ENCODE assay signal across 14 cellular contexts in the genomic region with DNA sequence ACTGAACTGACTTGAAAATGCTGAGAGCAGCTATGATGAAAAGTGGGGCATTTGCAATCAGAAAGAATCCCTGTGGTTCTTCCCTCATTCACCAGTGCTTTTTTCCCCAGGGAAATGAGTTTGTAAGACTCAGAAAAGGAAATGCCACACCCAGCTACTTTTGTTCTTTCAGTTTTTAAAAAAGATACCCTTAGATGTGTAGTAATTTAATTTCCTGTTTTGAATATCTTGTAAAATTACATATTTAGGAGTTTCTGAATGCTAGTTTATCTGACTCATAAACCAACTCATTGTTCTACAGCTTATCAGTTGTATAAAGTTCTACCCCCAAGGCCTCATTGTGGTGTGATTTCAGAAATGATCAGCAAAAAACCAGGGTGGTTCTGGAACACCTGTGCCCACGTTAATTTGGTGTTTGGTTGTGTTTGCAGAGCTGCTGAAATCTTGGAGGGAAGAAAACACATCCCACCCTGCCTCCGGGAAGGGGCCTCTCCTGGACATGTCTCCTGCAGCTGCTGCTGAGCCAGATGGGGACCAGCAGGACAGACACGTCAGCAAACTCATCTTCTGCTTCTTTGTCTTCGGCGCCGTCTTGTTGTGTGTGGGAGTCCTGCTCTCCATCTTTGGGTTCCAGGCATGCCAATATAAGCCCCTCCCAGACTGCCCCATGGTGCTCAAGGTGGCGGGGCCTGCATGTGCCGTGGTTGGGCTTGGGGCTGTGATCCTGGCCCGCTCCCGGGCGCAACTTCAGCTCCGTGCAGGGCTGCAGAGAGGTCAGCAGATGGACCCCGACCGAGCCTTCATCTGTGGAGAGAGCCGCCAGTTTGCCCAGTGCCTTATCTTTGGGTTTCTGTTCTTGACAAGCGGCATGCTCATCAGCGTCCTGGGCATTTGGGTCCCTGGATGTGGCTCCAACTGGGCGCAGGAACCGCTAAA. TPM values are rescaled to one million over a fixed set of nuclear protein-coding genes. Genes with fewer than 3 reads are reported as not detected.
DNase-seq lines count a peak whose midpoint lies in the region; ATAC-seq, FAIRE-seq and TF ChIP-seq lines count a peak whose summit lies in the region.
"Had no signal": no experiment of that assay in that cellular context is flagged by ENCODE, and none has a peak within 500 bp of the region (broad histone marks: within the 10 kb centered on the region; RNA-seq: fewer than 3 reads in every experiment).

No MANE protein-coding gene starts in this region.

- H3K9me3 ChIP-seq in CD8-positive, alpha-beta T cell (ENCODE audit: low read length), result no peaks in the 10 kb centered on the region
- H3K9me3 ChIP-seq in hepatocyte (ENCODE audit: low read depth), result no peaks in the 10 kb centered on the region

- peaks cover 33% of the 10 kb centered on the region for H3K4me1 Mint-ChIP-seq in CD8-positive, alpha-beta T cell (ENCODE audit: low read depth)

- no peak overlapping the region for H3K27ac Mint-ChIP-seq in CD8-positive, alpha-beta T cell
- H3K27ac Mint-ChIP-seq: activated naive CD4-positive, alpha-beta T cell treated with anti-CD3 and anti-CD28 coated beads, Interleukin-2, amount 50 U/mL, for 72 hours had no signal

- no peaks in the 10 kb centered on the region for H3K36me3 ChIP-seq in CD8-positive, alpha-beta T cell (ENCODE audit: insufficient read depth, low read length)
- H3K36me3 ChIP-seq in bronchial epithelial cell (ENCODE audit: control insufficient read depth, insufficient read depth, low read length) (no peaks in the 10 kb centered on the region), hepatocyte (replicated peaks; ENCODE audit: insufficient read depth, low read depth) (no peaks in the 10 kb centered on the region)

- H3K4me3 Mint-ChIP-seq in CD8-positive, alpha-beta T cell, result peak overlapping the region; percentile 3

- no peak overlapping the region for H3K4me3 ChIP-seq in CD8-positive, alpha-beta T cell (ENCODE audit: low read depth, low read length)
- H3K4me3 ChIP-seq in bronchial epithelial cell (ENCODE audit: low read depth, low read length) (no peak overlapping the region), hepatocyte (no peak overlapping the region)

- no peaks in the 10 kb centered on the region for H3K9me2 ChIP-seq in hepatocyte (replicated peaks; ENCODE audit: insufficient read depth)

- no peaks in the 10 kb centered on the region for H3K9me3 Mint-ChIP-seq in CD8-positive, alpha-beta T cell
- H3K9me3 Mint-ChIP-seq: activated naive CD4-positive, alpha-beta T cell treated with anti-CD3 and anti-CD28 coated beads, Interleukin-2, amount 50 U/mL, for 72 hours had no signal

- peak; percentile 21 for ATAC-seq in CD8-positive, alpha-beta T cell
- ATAC-seq in HG03460 (IDR thresholded peaks at IDR 0.05; ENCODE audit: unreplicated experiment), result no peak

- H3K27me3 Mint-ChIP-seq in CD8-positive, alpha-beta T cell (ENCODE audit: low read depth), result peaks cover 59% of the 10 kb centered on the region

- POLR2A ChIA-PET in CD8-positive, alpha-beta T cell (lab: Charles Lee), result no interaction called here

- DNase-seq in CD8-positive, alpha-beta T cell, result no peak
- DNase-seq in HT1080 (ENCODE audit: low read depth), result peak; percentile 62
- peak; percentile 44 for DNase-seq in bronchial epithelial cell (ENCODE audit: low read depth)
- peak; percentile 32 for DNase-seq in left kidney (ENCODE audit: low read depth, low spot score)
- no peak for DNase-seq in GM19238 (ENCODE audit: insufficient read length, low spot score)
- DNase-seq in hepatocyte (ENCODE audit: low spot score), result no peak
- DNase-seq in DMS153 treated with DMSO at 0.1 percent for 48 hours (lab: John Stamatoyannopoulos, UW; ENCODE audit: unreplicated experiment), result no peak
- DNase-seq: activated CD4-positive, CD25-positive, alpha-beta regulatory T cell treated with anti-CD3 and anti-CD28 coated beads, Interleukin-2, amount 50 U/mL, for 72 hours; DMS79 treated with DMSO at 0.1 percent for 48 hours had no signal

- 90% methylated on average over 19 of the region's 19 CpGs for WGBS in hepatocyte (ENCODE audit: low lambda C conversion rate, missing lambda C conversion rate)

- no peak overlapping the region for H3K4me2 ChIP-seq in hepatocyte

- H3K79me2 ChIP-seq in hepatocyte, result no peaks in the 10 kb centered on the region

- H2AFZ ChIP-seq in hepatocyte, result no peak overlapping the region

- no peak for FAIRE-seq in bronchial epithelial cell (lab: Jason Lieb, UNC)

- no peak for TF ChIP-seq CTCF in CD8-positive, alpha-beta T cell (IDR thresholded peaks at IDR 0.05)
- TF ChIP-seq CTCF in bronchial epithelial cell (IDR thresholded peaks at IDR 0.05; ENCODE audit: insufficient read depth, low read length, severe bottlenecking) (no peak), hepatocyte (IDR thresholded peaks at IDR 0.05; ENCODE audit: poor library complexity) (no peak)

- no peak overlapping the region for H3K27ac ChIP-seq in CD8-positive, alpha-beta T cell (ENCODE audit: low read depth, low read length)
- H3K27ac ChIP-seq in hepatocyte, result no peak overlapping the region
- H3K27ac ChIP-seq: epithelial cell of prostate had no signal

- no peaks in the 10 kb centered on the region for H3K36me3 Mint-ChIP-seq in CD8-positive, alpha-beta T cell
- H3K36me3 Mint-ChIP-seq: activated naive CD4-positive, alpha-beta T cell treated with anti-CD3 and anti-CD28 coated beads, Interleukin-2, amount 50 U/mL, for 72 hours had no signal

- intact Hi-C loops in CD8-positive, alpha-beta T cell (cut with DNase I, micrococcal nuclease), result no loop called here

- H3K4me1 ChIP-seq in CD8-positive, alpha-beta T cell (ENCODE audit: insufficient read depth, low read length), result peaks cover 13% of the 10 kb centered on the region
- H3K4me1 ChIP-seq in hepatocyte (ENCODE audit: insufficient read depth), result peaks cover 6% of the 10 kb centered on the region

- CTCF ChIA-PET in CD8-positive, alpha-beta T cell (lab: Charles Lee), result interaction anchor here (0.6 to 1.3 kb wide), 2 partner anchors 40 to 415 kb away, joined by 3 to 4 read pairs; no protein-coding TSS in a partner anchor

- H4K20me1 ChIP-seq in hepatocyte (ENCODE audit: insufficient read depth, poor library complexity, severe bottlenecking), result no peaks in the 10 kb centered on the region

- peaks cover 7% of the 10 kb centered on the region for H3K27me3 ChIP-seq in CD8-positive, alpha-beta T cell (ENCODE audit: insufficient read depth, low read length)
- H3K27me3 ChIP-seq in bronchial epithelial cell (ENCODE audit: control insufficient read depth, insufficient read depth, low read length) (no peaks in the 10 kb centered on the region), hepatocyte (peaks cover 26% of the 10 kb centered on the region)

RNA-seq across cellular contexts. Expression of gene TMEM171, which starts 2.8 kb away (rescaled TPM):
- under 1 TPM; 0.28 to 0.60 TPM for total RNA-seq in CD8-positive, alpha-beta T cell
- total RNA-seq in HT1080 (2014; rRNA removed; shearing (Covaris generic)), result not detected in 2 replicates
- 0.40 and 0.50 TPM in 2 replicates for polyA plus RNA-seq in HT1080 (2015; cell fraction: cytosol; rRNA removed)
- polyA plus RNA-seq in HT1080 (2015; cell fraction: nucleus; rRNA removed), result 0.42 and 0.73 TPM in 2 replicates
- 0.26 and 0.51 TPM in 2 replicates for total RNA-seq in bronchial epithelial cell
- total RNA-seq in hepatocyte, result 1.3 and 2.9 TPM in 2 replicates
- polyA plus RNA-seq in hepatocyte, result 1.6 and 2.0 TPM in 2 replicates
- total RNA-seq: activated naive CD4-positive, alpha-beta T cell treated with anti-CD3 and anti-CD28 coated beads, Interleukin-2, amount 50 U/mL, for 72 hours had no signal

RNA-seq across cellular contexts. Expression of gene TMEM174, which starts 49.9 kb away (rescaled TPM):
- not detected for total RNA-seq in CD8-positive, alpha-beta T cell
- not detected in 2 replicates for total RNA-seq in HT1080 (2014; rRNA removed; shearing (Covaris generic))
- not detected in 2 replicates for polyA plus RNA-seq in HT1080 (2015; cell fraction: cytosol; rRNA removed)
- polyA plus RNA-seq in HT1080 (2015; cell fraction: nucleus; rRNA removed), result not detected in 2 replicates
- total RNA-seq in bronchial epithelial cell (not detected in 2 replicates), hepatocyte (not detected in 2 replicates)
- not detected in 2 replicates for polyA plus RNA-seq in hepatocyte
- total RNA-seq: activated naive CD4-positive, alpha-beta T cell treated with anti-CD3 and anti-CD28 coated beads, Interleukin-2, amount 50 U/mL, for 72 hours; H4; ureter had no signal

Comparison
In these comparisons a context has a peak if more than half of its experiments do, and no peak if none do; other contexts are left out.
1. DNase-seq: peak in HT1080 (single experiment), bronchial epithelial cell (single experiment) and left kidney (single experiment); none in CD8-positive, alpha-beta T cell (0 of 7), GM19238 (single experiment), hepatocyte (single experiment) and DMS153 treated with DMSO at 0.1 percent for 48 hours (single experiment).